ENCODE assay signal across 1 cellular context in the genomic region with DNA sequence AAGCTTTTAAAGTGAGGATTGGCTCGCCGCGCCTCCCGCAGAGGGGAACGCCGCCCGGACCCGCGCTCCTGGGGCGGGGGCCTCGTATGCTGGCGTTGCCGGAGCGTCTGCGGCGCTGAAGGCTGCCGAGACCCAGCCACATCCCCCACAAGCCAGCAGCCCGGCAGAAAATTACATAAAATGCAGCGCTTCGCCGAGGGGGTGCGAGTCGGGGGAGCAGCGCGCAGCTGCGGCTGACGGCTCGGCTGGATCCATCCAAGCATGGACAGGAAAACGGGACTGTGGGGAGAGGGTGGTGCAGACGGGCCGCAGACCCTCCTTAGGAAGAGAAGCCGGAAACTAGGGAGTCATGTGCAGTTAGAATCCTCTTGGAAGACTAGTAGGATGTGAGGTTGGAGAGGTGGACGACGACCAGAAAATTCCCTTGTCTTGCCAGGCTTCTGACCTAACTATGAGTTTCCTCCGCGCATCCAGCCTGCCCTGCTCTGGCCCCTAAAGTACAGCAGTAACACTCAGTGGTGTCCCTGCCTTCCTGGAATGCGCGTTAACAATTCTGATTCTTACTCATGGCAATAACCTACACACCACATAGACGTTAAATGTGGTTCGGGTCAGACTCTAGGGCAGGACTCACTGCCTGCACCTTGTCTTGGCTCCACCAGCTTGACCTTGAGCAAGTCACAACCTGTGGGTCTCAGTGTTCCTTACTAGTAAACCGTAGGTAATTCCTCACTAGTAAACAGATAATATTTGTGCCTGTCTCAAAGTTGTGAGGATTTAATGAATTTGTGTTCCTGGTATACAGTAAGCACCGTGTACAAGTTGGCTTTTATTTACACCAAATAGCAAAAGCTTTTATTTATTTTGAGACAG.
TF ChIP-seq lines count a peak whose summit lies in the region.

No MANE protein-coding gene starts in this region.

TF ChIP-seq in HepG2, 621 proteins besides CTCF, POLR2A, EP300 and RAD21 (continued from another document and continues in another):
- TF ChIP-seq, protein P1, sequence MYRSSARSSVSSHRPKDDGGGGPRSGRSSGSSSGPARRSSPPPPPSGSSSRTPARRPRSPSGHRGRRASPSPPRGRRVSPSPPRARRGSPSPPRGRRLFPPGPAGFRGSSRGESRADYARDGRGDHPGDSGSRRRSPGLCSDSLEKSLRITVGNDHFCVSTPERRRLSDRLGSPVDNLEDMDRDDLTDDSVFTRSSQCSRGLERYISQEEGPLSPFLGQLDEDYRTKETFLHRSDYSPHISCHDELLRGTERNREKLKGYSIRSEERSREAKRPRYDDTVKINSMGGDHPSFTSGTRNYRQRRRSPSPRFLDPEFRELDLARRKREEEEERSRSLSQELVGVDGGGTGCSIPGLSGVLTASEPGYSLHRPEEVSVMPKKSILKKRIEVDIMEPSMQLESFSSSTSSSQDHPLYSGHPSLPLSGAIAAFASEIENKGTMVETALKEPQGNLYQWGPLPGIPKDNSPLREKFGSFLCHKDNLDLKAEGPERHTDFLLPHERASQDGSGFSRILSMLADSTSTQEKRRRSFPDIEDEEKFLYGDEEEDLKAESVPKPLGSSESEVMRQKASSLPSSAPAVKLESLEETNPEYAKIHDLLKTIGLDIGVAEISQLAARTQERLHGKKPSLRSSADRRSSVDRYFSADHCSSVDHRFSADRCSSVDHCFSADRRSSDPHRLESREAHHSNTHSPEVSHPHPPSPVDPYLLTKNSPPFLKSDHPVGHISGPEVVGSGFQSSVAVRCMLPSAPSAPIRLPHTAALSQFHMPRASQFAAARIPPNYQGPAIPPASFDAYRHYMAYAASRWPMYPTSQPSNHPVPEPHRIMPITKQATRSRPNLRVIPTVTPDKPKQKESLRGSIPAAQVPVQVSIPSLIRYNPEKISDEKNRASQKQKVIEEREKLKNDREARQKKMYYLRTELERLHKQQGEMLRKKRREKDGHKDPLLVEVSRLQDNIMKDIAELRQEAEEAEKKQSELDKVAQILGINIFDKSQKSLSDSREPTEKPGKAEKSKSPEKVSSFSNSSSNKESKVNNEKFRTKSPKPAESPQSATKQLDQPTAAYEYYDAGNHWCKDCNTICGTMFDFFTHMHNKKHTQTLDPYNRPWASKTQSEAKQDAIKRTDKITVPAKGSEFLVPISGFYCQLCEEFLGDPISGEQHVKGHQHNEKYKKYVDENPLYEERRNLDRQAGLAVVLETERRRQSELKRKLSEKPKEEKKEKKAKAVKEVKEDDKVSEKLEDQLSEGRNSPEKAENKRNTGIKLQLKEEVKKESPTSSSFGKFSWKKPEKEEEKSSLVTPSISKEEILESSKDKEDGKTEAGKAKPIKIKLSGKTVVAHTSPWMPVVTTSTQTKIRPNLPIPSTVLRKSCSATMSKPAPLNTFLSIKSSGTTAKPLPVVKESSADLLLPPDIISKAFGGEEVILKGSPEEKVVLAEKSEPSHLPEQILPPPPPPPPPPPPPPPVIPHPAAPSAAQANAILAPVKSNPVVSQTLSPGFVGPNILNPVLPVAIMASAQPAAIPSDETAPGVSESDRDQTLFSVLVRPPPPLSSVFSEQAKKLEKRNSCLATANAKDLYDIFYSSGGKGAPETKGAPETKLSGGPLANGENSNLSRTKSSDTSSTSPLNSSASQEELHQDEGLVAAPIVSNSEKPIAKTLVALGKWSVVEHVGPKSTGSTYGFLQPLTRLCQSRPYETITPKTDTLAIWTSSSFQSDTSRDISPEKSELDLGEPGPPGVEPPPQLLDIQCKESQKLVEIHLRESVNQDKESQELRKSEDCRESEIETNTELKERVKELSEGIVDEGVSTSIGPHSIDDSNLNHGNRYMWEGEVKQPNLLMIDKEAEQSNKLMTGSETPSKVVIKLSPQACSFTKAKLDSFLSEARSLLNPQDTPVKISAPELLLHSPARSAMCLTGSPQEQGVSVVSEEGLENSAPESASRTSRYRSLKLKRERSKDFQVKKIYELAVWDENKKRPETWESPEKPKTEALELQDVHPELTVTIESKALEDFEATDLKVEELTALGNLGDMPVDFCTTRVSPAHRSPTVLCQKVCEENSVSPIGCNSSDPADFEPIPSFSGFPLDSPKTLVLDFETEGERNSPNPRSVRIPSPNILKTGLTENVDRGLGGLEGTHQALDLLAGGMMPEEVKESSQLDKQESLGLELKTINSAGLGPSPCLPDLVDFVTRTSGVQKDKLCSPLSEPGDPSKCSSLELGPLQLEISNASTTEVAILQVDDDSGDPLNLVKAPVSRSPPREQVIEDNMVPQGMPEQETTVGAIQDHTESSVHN (CRISPR knock-in tag; IDR thresholded peaks at IDR 0.05): no peak
- TF ChIP-seq, protein P2, sequence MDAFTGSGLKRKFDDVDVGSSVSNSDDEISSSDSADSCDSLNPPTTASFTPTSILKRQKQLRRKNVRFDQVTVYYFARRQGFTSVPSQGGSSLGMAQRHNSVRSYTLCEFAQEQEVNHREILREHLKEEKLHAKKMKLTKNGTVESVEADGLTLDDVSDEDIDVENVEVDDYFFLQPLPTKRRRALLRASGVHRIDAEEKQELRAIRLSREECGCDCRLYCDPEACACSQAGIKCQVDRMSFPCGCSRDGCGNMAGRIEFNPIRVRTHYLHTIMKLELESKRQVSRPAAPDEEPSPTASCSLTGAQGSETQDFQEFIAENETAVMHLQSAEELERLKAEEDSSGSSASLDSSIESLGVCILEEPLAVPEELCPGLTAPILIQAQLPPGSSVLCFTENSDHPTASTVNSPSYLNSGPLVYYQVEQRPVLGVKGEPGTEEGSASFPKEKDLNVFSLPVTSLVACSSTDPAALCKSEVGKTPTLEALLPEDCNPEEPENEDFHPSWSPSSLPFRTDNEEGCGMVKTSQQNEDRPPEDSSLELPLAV (CRISPR knock-in tag; conservative IDR thresholded peaks at IDR 0.05; ENCODE audit: low read depth): no peak
- TF ChIP-seq NFKB2 (CRISPR knock-in tag; IDR thresholded peaks at IDR 0.05; ENCODE audit: borderline replicate concordance) (no peak), POLR2G (IDR thresholded peaks at IDR 0.05; ENCODE audit: low read depth, low read length) (peak; percentile 18; the same call in 1 of the 2 replicates), SNAI1 (CRISPR knock-in tag; IDR thresholded peaks at IDR 0.05; ENCODE audit: borderline replicate concordance) (no peak), ZFP36L2 (CRISPR knock-in tag; IDR thresholded peaks at IDR 0.05) (no peak), DMAP1 (CRISPR knock-in tag; IDR thresholded peaks at IDR 0.05) (0 out of 2 replicates have a peak, but pooled peaks have one; percentile 17), AGO1 (IDR thresholded peaks at IDR 0.05; ENCODE audit: low read depth, low read length, poor library complexity, severe bottlenecking) (peak; percentile 83), AGO2 (optimal IDR thresholded peaks at IDR 0.05; ENCODE audit: low read depth, low read length) (peak; percentile 78), NONO (IDR thresholded peaks at IDR 0.05) (no peak), NONO (CRISPR knock-in tag; conservative IDR thresholded peaks at IDR 0.05) (no peak), MIER3 (CRISPR knock-in tag; IDR thresholded peaks at IDR 0.05; ENCODE audit: borderline replicate concordance) (no peak), ZNF460 (CRISPR knock-in tag; IDR thresholded peaks at IDR 0.05; ENCODE audit: borderline replicate concordance) (no peak), NFE2L1 (CRISPR knock-in tag; IDR thresholded peaks at IDR 0.05; ENCODE audit: borderline replicate concordance) (0 out of 2 replicates have a peak, but pooled peaks have one; percentile 32), ZNF543 (CRISPR knock-in tag; IDR thresholded peaks at IDR 0.05) (no peak), JUND (CRISPR knock-in tag; IDR thresholded peaks at IDR 0.05) (no peak), ZNF749 (CRISPR knock-in tag; IDR thresholded peaks at IDR 0.05; ENCODE audit: borderline replicate concordance) (no peak), ZC3H13 (CRISPR knock-in tag; IDR thresholded peaks at IDR 0.05) (peak; percentile 37; the same call in 1 of the 2 replicates), SP5 (CRISPR knock-in tag; IDR thresholded peaks at IDR 0.05; ENCODE audit: borderline replicate concordance, low read depth) (no peak), AKAP8 (CRISPR knock-in tag; IDR thresholded peaks at IDR 0.05) (peak; percentile 92; the same call in 1 of the 2 replicates), CBX1 (IDR thresholded peaks at IDR 0.05; ENCODE audit: low read depth) (no peak)
- TF ChIP-seq, protein P3, sequence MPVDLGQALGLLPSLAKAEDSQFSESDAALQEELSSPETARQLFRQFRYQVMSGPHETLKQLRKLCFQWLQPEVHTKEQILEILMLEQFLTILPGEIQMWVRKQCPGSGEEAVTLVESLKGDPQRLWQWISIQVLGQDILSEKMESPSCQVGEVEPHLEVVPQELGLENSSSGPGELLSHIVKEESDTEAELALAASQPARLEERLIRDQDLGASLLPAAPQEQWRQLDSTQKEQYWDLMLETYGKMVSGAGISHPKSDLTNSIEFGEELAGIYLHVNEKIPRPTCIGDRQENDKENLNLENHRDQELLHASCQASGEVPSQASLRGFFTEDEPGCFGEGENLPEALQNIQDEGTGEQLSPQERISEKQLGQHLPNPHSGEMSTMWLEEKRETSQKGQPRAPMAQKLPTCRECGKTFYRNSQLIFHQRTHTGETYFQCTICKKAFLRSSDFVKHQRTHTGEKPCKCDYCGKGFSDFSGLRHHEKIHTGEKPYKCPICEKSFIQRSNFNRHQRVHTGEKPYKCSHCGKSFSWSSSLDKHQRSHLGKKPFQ (CRISPR knock-in tag; IDR thresholded peaks at IDR 0.05; ENCODE audit: insufficient replicate concordance): peak; percentile 24
- TF ChIP-seq, protein P4, sequence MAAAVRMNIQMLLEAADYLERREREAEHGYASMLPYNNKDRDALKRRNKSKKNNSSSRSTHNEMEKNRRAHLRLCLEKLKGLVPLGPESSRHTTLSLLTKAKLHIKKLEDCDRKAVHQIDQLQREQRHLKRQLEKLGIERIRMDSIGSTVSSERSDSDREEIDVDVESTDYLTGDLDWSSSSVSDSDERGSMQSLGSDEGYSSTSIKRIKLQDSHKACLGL (CRISPR knock-in tag; IDR thresholded peaks at IDR 0.05): no peak
- TF ChIP-seq, protein P5, sequence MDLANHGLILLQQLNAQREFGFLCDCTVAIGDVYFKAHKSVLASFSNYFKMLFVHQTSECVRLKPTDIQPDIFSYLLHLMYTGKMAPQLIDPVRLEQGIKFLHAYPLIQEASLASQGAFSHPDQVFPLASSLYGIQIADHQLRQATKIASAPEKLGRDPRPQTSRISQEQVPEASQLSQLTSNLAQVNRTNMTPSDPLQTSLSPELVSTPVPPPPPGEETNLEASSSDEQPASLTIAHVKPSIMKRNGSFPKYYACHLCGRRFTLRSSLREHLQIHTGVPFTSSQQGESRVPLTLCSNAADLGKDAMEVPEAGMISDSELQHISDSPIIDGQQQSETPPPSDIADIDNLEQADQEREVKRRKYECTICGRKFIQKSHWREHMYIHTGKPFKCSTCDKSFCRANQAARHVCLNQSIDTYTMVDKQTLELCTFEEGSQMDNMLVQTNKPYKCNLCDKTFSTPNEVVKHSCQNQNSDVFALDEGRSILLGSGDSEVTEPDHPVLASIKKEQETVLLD (CRISPR knock-in tag; IDR thresholded peaks at IDR 0.05; ENCODE audit: low read depth): no peak
- TF ChIP-seq, protein P6, sequence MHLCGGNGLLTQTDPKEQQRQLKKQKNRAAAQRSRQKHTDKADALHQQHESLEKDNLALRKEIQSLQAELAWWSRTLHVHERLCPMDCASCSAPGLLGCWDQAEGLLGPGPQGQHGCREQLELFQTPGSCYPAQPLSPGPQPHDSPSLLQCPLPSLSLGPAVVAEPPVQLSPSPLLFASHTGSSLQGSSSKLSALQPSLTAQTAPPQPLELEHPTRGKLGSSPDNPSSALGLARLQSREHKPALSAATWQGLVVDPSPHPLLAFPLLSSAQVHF (CRISPR knock-in tag; IDR thresholded peaks at IDR 0.05): no peak
- TF ChIP-seq, protein P7, sequence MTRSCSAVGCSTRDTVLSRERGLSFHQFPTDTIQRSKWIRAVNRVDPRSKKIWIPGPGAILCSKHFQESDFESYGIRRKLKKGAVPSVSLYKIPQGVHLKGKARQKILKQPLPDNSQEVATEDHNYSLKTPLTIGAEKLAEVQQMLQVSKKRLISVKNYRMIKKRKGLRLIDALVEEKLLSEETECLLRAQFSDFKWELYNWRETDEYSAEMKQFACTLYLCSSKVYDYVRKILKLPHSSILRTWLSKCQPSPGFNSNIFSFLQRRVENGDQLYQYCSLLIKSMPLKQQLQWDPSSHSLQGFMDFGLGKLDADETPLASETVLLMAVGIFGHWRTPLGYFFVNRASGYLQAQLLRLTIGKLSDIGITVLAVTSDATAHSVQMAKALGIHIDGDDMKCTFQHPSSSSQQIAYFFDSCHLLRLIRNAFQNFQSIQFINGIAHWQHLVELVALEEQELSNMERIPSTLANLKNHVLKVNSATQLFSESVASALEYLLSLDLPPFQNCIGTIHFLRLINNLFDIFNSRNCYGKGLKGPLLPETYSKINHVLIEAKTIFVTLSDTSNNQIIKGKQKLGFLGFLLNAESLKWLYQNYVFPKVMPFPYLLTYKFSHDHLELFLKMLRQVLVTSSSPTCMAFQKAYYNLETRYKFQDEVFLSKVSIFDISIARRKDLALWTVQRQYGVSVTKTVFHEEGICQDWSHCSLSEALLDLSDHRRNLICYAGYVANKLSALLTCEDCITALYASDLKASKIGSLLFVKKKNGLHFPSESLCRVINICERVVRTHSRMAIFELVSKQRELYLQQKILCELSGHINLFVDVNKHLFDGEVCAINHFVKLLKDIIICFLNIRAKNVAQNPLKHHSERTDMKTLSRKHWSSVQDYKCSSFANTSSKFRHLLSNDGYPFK (CRISPR knock-in tag; IDR thresholded peaks at IDR 0.05; ENCODE audit: borderline replicate concordance): 0 out of 2 replicates have a peak, but pooled peaks have one; percentile 26
- TF ChIP-seq, protein P8, sequence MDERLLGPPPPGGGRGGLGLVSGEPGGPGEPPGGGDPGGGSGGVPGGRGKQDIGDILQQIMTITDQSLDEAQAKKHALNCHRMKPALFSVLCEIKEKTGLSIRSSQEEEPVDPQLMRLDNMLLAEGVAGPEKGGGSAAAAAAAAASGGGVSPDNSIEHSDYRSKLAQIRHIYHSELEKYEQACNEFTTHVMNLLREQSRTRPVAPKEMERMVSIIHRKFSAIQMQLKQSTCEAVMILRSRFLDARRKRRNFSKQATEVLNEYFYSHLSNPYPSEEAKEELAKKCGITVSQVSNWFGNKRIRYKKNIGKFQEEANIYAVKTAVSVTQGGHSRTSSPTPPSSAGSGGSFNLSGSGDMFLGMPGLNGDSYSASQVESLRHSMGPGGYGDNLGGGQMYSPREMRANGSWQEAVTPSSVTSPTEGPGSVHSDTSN (CRISPR knock-in tag; IDR thresholded peaks at IDR 0.05): no peak
- TF ChIP-seq, protein P9, sequence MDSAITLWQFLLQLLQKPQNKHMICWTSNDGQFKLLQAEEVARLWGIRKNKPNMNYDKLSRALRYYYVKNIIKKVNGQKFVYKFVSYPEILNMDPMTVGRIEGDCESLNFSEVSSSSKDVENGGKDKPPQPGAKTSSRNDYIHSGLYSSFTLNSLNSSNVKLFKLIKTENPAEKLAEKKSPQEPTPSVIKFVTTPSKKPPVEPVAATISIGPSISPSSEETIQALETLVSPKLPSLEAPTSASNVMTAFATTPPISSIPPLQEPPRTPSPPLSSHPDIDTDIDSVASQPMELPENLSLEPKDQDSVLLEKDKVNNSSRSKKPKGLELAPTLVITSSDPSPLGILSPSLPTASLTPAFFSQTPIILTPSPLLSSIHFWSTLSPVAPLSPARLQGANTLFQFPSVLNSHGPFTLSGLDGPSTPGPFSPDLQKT (CRISPR knock-in tag; IDR thresholded peaks at IDR 0.05; ENCODE audit: borderline replicate concordance): no peak
